ENCODE assay signal across 1 cellular context in the genomic region with DNA sequence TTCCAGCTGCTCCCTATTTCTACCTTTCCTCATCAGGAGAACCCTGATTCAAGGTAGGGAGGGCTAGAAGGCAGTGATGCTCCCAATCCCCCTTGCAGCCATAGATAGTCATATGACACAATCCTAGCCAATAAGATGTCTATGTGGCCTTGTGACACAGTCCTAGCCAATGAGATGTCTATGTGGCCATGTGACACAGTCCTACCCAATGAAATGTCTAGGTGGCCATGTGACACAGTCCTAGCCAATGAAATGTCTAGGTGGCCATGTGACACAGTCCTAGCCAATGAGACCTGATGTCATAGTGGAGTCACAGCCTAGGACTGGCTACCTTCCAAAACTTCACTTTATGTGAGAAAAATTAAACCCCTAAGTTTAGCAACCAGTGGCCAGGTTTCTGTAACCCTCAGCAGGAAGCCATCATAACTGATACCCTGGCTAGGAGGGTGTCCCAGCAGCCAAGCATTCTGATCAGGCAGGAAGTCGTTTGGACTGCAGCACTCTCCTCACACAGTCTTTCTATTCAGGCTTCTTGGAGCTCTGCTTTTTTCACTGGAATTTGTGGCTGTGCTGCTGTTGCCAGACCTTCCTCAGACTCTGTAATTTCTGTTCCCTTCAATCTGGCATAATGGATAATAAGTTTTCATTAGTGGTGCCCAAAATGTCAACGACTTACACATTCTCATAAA.
TF ChIP-seq lines count a peak whose summit lies in the region.

No MANE protein-coding gene starts in this region.

TF ChIP-seq in WTC11, 78 proteins besides CTCF, POLR2A, EP300 and RAD21 (continued from another document):
- TF ChIP-seq, protein P1, sequence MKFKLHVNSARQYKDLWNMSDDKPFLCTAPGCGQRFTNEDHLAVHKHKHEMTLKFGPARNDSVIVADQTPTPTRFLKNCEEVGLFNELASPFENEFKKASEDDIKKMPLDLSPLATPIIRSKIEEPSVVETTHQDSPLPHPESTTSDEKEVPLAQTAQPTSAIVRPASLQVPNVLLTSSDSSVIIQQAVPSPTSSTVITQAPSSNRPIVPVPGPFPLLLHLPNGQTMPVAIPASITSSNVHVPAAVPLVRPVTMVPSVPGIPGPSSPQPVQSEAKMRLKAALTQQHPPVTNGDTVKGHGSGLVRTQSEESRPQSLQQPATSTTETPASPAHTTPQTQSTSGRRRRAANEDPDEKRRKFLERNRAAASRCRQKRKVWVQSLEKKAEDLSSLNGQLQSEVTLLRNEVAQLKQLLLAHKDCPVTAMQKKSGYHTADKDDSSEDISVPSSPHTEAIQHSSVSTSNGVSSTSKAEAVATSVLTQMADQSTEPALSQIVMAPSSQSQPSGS (CRISPR knock-in tag; IDR thresholded peaks at IDR 0.05; ENCODE audit: borderline replicate concordance, low read depth) = no peak
- TF ChIP-seq, protein P2, sequence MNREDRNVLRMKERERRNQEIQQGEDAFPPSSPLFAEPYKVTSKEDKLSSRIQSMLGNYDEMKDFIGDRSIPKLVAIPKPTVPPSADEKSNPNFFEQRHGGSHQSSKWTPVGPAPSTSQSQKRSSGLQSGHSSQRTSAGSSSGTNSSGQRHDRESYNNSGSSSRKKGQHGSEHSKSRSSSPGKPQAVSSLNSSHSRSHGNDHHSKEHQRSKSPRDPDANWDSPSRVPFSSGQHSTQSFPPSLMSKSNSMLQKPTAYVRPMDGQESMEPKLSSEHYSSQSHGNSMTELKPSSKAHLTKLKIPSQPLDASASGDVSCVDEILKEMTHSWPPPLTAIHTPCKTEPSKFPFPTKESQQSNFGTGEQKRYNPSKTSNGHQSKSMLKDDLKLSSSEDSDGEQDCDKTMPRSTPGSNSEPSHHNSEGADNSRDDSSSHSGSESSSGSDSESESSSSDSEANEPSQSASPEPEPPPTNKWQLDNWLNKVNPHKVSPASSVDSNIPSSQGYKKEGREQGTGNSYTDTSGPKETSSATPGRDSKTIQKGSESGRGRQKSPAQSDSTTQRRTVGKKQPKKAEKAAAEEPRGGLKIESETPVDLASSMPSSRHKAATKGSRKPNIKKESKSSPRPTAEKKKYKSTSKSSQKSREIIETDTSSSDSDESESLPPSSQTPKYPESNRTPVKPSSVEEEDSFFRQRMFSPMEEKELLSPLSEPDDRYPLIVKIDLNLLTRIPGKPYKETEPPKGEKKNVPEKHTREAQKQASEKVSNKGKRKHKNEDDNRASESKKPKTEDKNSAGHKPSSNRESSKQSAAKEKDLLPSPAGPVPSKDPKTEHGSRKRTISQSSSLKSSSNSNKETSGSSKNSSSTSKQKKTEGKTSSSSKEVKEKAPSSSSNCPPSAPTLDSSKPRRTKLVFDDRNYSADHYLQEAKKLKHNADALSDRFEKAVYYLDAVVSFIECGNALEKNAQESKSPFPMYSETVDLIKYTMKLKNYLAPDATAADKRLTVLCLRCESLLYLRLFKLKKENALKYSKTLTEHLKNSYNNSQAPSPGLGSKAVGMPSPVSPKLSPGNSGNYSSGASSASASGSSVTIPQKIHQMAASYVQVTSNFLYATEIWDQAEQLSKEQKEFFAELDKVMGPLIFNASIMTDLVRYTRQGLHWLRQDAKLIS (CRISPR knock-in tag; IDR thresholded peaks at IDR 0.05; ENCODE audit: borderline replicate concordance) = no peak
- TF ChIP-seq PRRX2 (CRISPR knock-in tag; IDR thresholded peaks at IDR 0.05) (no peak), USF2 (CRISPR knock-in tag; IDR thresholded peaks at IDR 0.05) (peak; percentile 63; the same call in 1 of the 2 replicates), MYBL2 (CRISPR knock-in tag; IDR thresholded peaks at IDR 0.05) (no peak), STAT6 (CRISPR knock-in tag; conservative IDR thresholded peaks at IDR 0.05; ENCODE audit: low read depth) (no peak), ZNF317 (CRISPR knock-in tag; IDR thresholded peaks at IDR 0.05; ENCODE audit: borderline replicate concordance, low read depth) (no peak), FOXP1 (CRISPR knock-in tag; IDR thresholded peaks at IDR 0.05; ENCODE audit: borderline replicate concordance) (no peak), NFYB (CRISPR knock-in tag; conservative IDR thresholded peaks at IDR 0.05; ENCODE audit: low read depth) (peak; percentile 30; the same call in 1 of the 2 replicates), HMGA2 (CRISPR knock-in tag; IDR thresholded peaks at IDR 0.05) (no peak), ATF1 (CRISPR knock-in tag; IDR thresholded peaks at IDR 0.05) (no peak), JUN (CRISPR knock-in tag; IDR thresholded peaks at IDR 0.05) (no peak), NR1H2 (CRISPR knock-in tag; IDR thresholded peaks at IDR 0.05) (no peak), CDX4 (CRISPR knock-in tag; IDR thresholded peaks at IDR 0.05; ENCODE audit: borderline replicate concordance) (no peak), ZNF219 (CRISPR knock-in tag; IDR thresholded peaks at IDR 0.05; ENCODE audit: borderline replicate concordance) (no peak), JAZF1 (CRISPR knock-in tag; IDR thresholded peaks at IDR 0.05) (no peak), GABPB1 (CRISPR knock-in tag; IDR thresholded peaks at IDR 0.05) (no peak), ATF6 (CRISPR knock-in tag; IDR thresholded peaks at IDR 0.05) (no peak)
- TF ChIP-seq, protein P3, sequence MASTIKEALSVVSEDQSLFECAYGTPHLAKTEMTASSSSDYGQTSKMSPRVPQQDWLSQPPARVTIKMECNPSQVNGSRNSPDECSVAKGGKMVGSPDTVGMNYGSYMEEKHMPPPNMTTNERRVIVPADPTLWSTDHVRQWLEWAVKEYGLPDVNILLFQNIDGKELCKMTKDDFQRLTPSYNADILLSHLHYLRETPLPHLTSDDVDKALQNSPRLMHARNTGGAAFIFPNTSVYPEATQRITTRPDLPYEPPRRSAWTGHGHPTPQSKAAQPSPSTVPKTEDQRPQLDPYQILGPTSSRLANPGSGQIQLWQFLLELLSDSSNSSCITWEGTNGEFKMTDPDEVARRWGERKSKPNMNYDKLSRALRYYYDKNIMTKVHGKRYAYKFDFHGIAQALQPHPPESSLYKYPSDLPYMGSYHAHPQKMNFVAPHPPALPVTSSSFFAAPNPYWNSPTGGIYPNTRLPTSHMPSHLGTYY (CRISPR knock-in tag; IDR thresholded peaks at IDR 0.05) = no peak
